27 cellular contexts compared by ENCODE assay signal in the genomic region with DNA sequence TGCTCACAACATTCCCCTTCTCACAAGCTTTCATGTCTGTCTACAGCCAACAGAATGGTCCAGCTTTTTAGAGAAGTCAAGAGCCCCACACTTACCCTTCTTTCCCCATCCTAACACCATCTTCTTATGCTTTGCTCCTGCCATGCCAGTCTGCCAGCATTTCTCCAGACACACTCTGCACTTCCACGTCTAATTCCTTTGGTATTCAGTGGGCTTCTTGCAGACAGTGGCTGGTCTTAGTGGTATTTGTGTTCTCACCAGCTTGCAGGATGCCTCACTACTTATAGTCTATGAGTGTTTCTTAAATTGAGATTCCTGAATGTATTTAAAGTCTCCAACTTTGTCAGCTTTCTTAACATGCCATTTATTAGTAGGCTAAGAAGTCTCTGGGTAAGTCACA.
"Had no signal": no experiment of that assay in that cellular context is flagged by ENCODE, and none has a peak within 500 bp of the region (broad histone marks: within the 10 kb centered on the region; RNA-seq: fewer than 3 reads in every experiment).

No MANE protein-coding gene starts in this region.

- H3K4me3 ChIP-seq: ascending aorta, breast epithelium, colonic mucosa, dorsolateral prefrontal cortex, esophagus muscularis mucosa, hepatocyte, mucosa of descending colon, neural progenitor cell, prostate gland, tibial artery had no signal

- ATAC-seq: activated naive CD4-positive, alpha-beta T cell treated with anti-CD3 and anti-CD28 coated beads, Interleukin-2, amount 50 U/mL, for 72 hours; activated T-helper 17 cell treated with anti-CD3 and anti-CD28 coated beads, Interleukin-2, amount 50 U/mL, for 72 hours; effector memory CD8-positive, alpha-beta T cell; left cardiac atrium; mucosa of descending colon; stimulated activated naive CD8-positive, alpha-beta T cell treated with anti-CD3 and anti-CD28 coated beads, Interleukin-15, amount 100 ng/mL, for 72 hours had no signal

- H3K27me3 ChIP-seq: ascending aorta, breast epithelium, colonic mucosa, dorsolateral prefrontal cortex, esophagus muscularis mucosa, hepatocyte, neural progenitor cell, tibial artery had no signal

- H3K27ac ChIP-seq: ascending aorta, breast epithelium, colonic mucosa, dorsolateral prefrontal cortex, esophagus muscularis mucosa, hepatocyte, neural progenitor cell, prostate gland, tibial artery had no signal

- H3K4me3 Mint-ChIP-seq: activated T-cell treated with anti-CD3 and anti-CD28 coated beads, Interleukin-2, amount 50 U/mL, for 24 hours; activated T-helper 17 cell treated with anti-CD3 and anti-CD28 coated beads, Interleukin-2, amount 50 U/mL, for 72 hours; central memory CD8-positive, alpha-beta T cell; effector memory CD8-positive, alpha-beta T cell; immature natural killer cell; memory B cell; naive B cell; neural progenitor cell; stimulated activated naive CD8-positive, alpha-beta T cell treated with anti-CD3 and anti-CD28 coated beads, Interleukin-15, amount 100 ng/mL, for 72 hours had no signal

- H3K4me1 ChIP-seq: ascending aorta, breast epithelium, colonic mucosa, esophagus muscularis mucosa, prostate gland, tibial artery had no signal

- H3K9me3 ChIP-seq: ascending aorta, breast epithelium, colonic mucosa, esophagus muscularis mucosa, mucosa of descending colon, prostate gland, tibial artery had no signal

- H3K79me2 ChIP-seq: hepatocyte had no signal

- FAIRE-seq: frontal cortex, TTC549, urothelium cell line had no signal

- H3K4me1 Mint-ChIP-seq: activated T-helper 17 cell treated with anti-CD3 and anti-CD28 coated beads, Interleukin-2, amount 50 U/mL, for 72 hours; central memory CD8-positive, alpha-beta T cell; immature natural killer cell; memory B cell; naive B cell; neural progenitor cell; stimulated activated naive CD8-positive, alpha-beta T cell treated with anti-CD3 and anti-CD28 coated beads, Interleukin-15, amount 100 ng/mL, for 72 hours had no signal

- H3K4me2 ChIP-seq: hepatocyte, neural progenitor cell had no signal

- DNase-seq: activated CD8-positive, alpha-beta memory T cell treated with anti-CD3 and anti-CD28 coated beads, Interleukin-2, amount 50 U/mL, for 4 hours; activated T-cell treated with anti-CD3 and anti-CD28 coated beads, Interleukin-2, amount 50 U/mL, for 24 hours; colonic mucosa; dorsolateral prefrontal cortex; effector memory CD8-positive, alpha-beta T cell; glutamatergic neuron; immature natural killer cell; left cardiac atrium; mucosa of descending colon; naive B cell; stimulated activated CD4-positive, alpha-beta T cell treated with anti-CD3 and anti-CD28 coated beads, Interleukin-12 subunit alpha, Interleukin-12 subunit beta, amount 100 ng/mL, for 4 hours; stimulated activated naive CD8-positive, alpha-beta T cell treated with anti-CD3 and anti-CD28 coated beads, Interleukin-15, amount 100 ng/mL, for 72 hours; T-helper 1 cell; tibial artery had no signal

- H3K36me3 ChIP-seq: ascending aorta, breast epithelium, colonic mucosa, esophagus muscularis mucosa, neural progenitor cell, prostate gland, tibial artery had no signal

- H3K36me3 Mint-ChIP-seq: activated naive CD4-positive, alpha-beta T cell treated with anti-CD3 and anti-CD28 coated beads, Interleukin-2, amount 50 U/mL, for 72 hours; immature natural killer cell; memory B cell; naive B cell; neural progenitor cell had no signal

- H3K9me3 Mint-ChIP-seq: activated naive CD4-positive, alpha-beta T cell treated with anti-CD3 and anti-CD28 coated beads, Interleukin-2, amount 50 U/mL, for 72 hours; activated T-cell treated with anti-CD3 and anti-CD28 coated beads, Interleukin-2, amount 50 U/mL, for 24 hours; activated T-helper 17 cell treated with anti-CD3 and anti-CD28 coated beads, Interleukin-2, amount 50 U/mL, for 72 hours; central memory CD8-positive, alpha-beta T cell; effector memory CD8-positive, alpha-beta T cell; immature natural killer cell; memory B cell; naive B cell; neural progenitor cell; stimulated activated naive CD8-positive, alpha-beta T cell treated with anti-CD3 and anti-CD28 coated beads, Interleukin-15, amount 100 ng/mL, for 72 hours had no signal

- H3K27ac Mint-ChIP-seq: activated naive CD4-positive, alpha-beta T cell treated with anti-CD3 and anti-CD28 coated beads, Interleukin-2, amount 50 U/mL, for 72 hours; activated T-cell treated with anti-CD3 and anti-CD28 coated beads, Interleukin-2, amount 50 U/mL, for 24 hours; activated T-helper 17 cell treated with anti-CD3 and anti-CD28 coated beads, Interleukin-2, amount 50 U/mL, for 72 hours; effector memory CD8-positive, alpha-beta T cell; immature natural killer cell; memory B cell; naive B cell; neural progenitor cell; stimulated activated naive CD8-positive, alpha-beta T cell treated with anti-CD3 and anti-CD28 coated beads, Interleukin-15, amount 100 ng/mL, for 72 hours had no signal

- H3K9ac ChIP-seq: neural progenitor cell had no signal

- H2AFZ ChIP-seq: hepatocyte, neural progenitor cell had no signal
